31 cellular contexts compared by ENCODE assay signal in genomic region chr2:68074050-68074449, GRCh38. TPM values are rescaled to one million over a fixed set of nuclear protein-coding genes. Genes with fewer than 3 reads are reported as not detected.
DNase-seq lines count a peak whose midpoint lies in the region; ATAC-seq, FAIRE-seq and TF ChIP-seq lines count a peak whose summit lies in the region.
"Had no signal": no experiment of that assay in that cellular context is flagged by ENCODE, and none has a peak within 500 bp of the region (broad histone marks: within the 10 kb centered on the region; RNA-seq: fewer than 3 reads in every experiment).

No MANE protein-coding gene starts in this region.

- H2AFZ ChIP-seq in HepG2 (ENCODE audit: low read length): no peak overlapping the region
- no peak overlapping the region for H2AFZ ChIP-seq in K562 (ENCODE audit: low read depth, low read length)

- H3K9ac ChIP-seq in HepG2 (ENCODE audit: insufficient read depth, low read depth, low read length): no peak overlapping the region
- H3K9ac ChIP-seq in K562 (ENCODE audit: insufficient read depth in 1 of 2, low read depth in 2 of 2, low read length in 2 of 2): no peak overlapping the region
- H3K9ac ChIP-seq: BLaER1; BLaER1 treated with 17β-estradiol and CSF1 and Interleukin-3, amounts not matched to agents 10 nM and 100 nM had no signal

- no peaks in the 10 kb centered on the region for H3K79me2 ChIP-seq in HepG2 (ENCODE audit: insufficient read depth, low read length)
- H3K79me2 ChIP-seq in K562 (ENCODE audit: control insufficient read depth, insufficient read depth, low read length): no peaks in the 10 kb centered on the region

- intact Hi-C loops in HepG2 (cut with micrococcal nuclease; ENCODE audit: unreplicated experiment) (no loop called here), right lobe of liver (cut with DNase I) (no loop called here), K562 (cut with micrococcal nuclease) (no loop called here)

- no peaks in the 10 kb centered on the region for H3K27me3 ChIP-seq in HepG2 (ENCODE audit: control insufficient read depth in 1 of 2, insufficient read depth in 2 of 2, low read length in 2 of 2)
- H3K27me3 ChIP-seq in right lobe of liver: no peaks in the 10 kb centered on the region
- H3K27me3 ChIP-seq in K562 (ENCODE audit: control insufficient read depth in 2 of 2, insufficient read depth in 2 of 2, low read length in 2 of 2): no peaks in the 10 kb centered on the region
- H3K27me3 ChIP-seq: BE2C; BLaER1; BLaER1 treated with 17β-estradiol and CSF1 and Interleukin-3, amounts not matched to agents 10 nM and 100 nM had no signal

- H3K4me1 ChIP-seq in HepG2 (ENCODE audit: insufficient read depth, low read length) (no peaks in the 10 kb centered on the region), right lobe of liver (no peaks in the 10 kb centered on the region), K562 (replicated peaks in 1 of 2; ENCODE audit: control insufficient read depth in 2 of 2, insufficient read depth in 2 of 2, low read length in 2 of 2) (no peaks in the 10 kb centered on the region)
- H3K4me1 ChIP-seq: A549; BE2C; BLaER1; BLaER1 treated with 17β-estradiol and CSF1 and Interleukin-3, amounts not matched to agents 10 nM and 100 nM; Caco-2 had no signal

- POLR2A ChIA-PET in HepG2 (lab: Yijun Ruan, JAX): no interaction called here
- POLR2A ChIA-PET in K562 (lab: Yijun Ruan, JAX): interaction anchor here (1.4 to 2.5 kb wide), 2 partner anchors 10 to 11 kb away, joined by 4 to 10 read pairs; partner anchors contain the start of gene C1D

- H3K27ac ChIP-seq in HepG2 (ENCODE audit: extremely low read length, insufficient read depth, low read length) (no peak overlapping the region), right lobe of liver (no peak overlapping the region), K562 (ENCODE audit: extremely low read depth, low read depth, low read length) (no peak overlapping the region)
- H3K27ac ChIP-seq: 22Rv1; A549; BLaER1; BLaER1 treated with 17β-estradiol and CSF1 and Interleukin-3, amounts not matched to agents 10 nM and 100 nM; C4-2B had no signal

- CTCF ChIA-PET in HepG2 (lab: Yijun Ruan, JAX; ENCODE audit: low intra/inter-chr PET ratio, low total read pairs): no interaction called here
- CTCF ChIA-PET in K562 (lab: Yijun Ruan, JAX; ENCODE audit: low intra/inter-chr PET ratio): no interaction called here

- in situ Hi-C loops in HepG2 (cut with HindIII; ENCODE audit: extremely low pct_ligation_motif_present, low pct_unique_long_range_greater_than_20kb): no loop called here
- in situ Hi-C loops in K562 (cut with MboI): no loop called here

- H3K4me3 ChIP-seq in HepG2 (replicated peaks in 1 of 3; ENCODE audit: insufficient read depth in 1 of 3, low read depth in 2 of 3, low read length in 3 of 3) (no peak overlapping the region), right lobe of liver (no peak overlapping the region), K562 (no peak overlapping the region)
- H3K4me3 ChIP-seq: A549; BLaER1; BLaER1 treated with 17β-estradiol and CSF1 and Interleukin-3, amounts not matched to agents 10 nM and 100 nM had no signal

- DNase-seq in HepG2 (ENCODE audit: low spot score) (no peak), right lobe of liver (no peak), K562 (ENCODE audit: extremely low read depth in 1 of 4, low spot score in 3 of 4) (no peak)
- DNase-seq: 8988T; ACHN; AML-193; BE2C; C1 segment of cervical spinal cord; Caco-2; Calu3; CD4-positive, alpha-beta memory T cell; CD4-positive, alpha-beta T cell; CD4-positive, CD25-positive, alpha-beta regulatory T cell; CD8-positive, alpha-beta memory T cell; CD8-positive, alpha-beta T cell; COR-L47; DMS 273 treated with DMSO at 0.1 percent for 48 hours; DMS153; DMS53; DMS79; DMS79 treated with DMSO at 0.1 percent for 48 hours; DND-41; EL had no signal

- ATAC-seq in HepG2 (no peak), right lobe of liver (no peak), K562 (no peak), GM18519 (IDR thresholded peaks at IDR 0.05; ENCODE audit: low FRiP score, unreplicated experiment) (no peak)
- ATAC-seq: A549; CD8-positive, alpha-beta T cell had no signal

- no peak for TF ChIP-seq POLR2A in HepG2 (IDR thresholded peaks at IDR 0.05; ENCODE audit: insufficient read depth in 1 of 2, low read depth in 2 of 2, low read length in 2 of 2)
- TF ChIP-seq POLR2A in right lobe of liver (IDR thresholded peaks at IDR 0.05): no peak
- no peak for TF ChIP-seq POLR2A in K562 (conservative IDR thresholded peaks at IDR 0.05)

- H3K4me2 ChIP-seq in HepG2 (ENCODE audit: low read depth, low read length) (no peak overlapping the region), K562 (ENCODE audit: insufficient read depth, low read length) (no peak overlapping the region)
- H3K4me2 ChIP-seq: A549; BLaER1; BLaER1 treated with 17β-estradiol and CSF1 and Interleukin-3, amounts not matched to agents 10 nM and 100 nM had no signal

- H3K36me3 ChIP-seq in HepG2 (replicated peaks in 1 of 2; ENCODE audit: control insufficient read depth in 1 of 2, insufficient read depth in 2 of 2, low read length in 2 of 2) (no peaks in the 10 kb centered on the region), right lobe of liver (no peaks in the 10 kb centered on the region), K562 (ENCODE audit: control insufficient read depth, insufficient read depth, low read length) (no peaks in the 10 kb centered on the region)
- H3K36me3 ChIP-seq: BE2C; BLaER1; BLaER1 treated with 17β-estradiol and CSF1 and Interleukin-3, amounts not matched to agents 10 nM and 100 nM had no signal

- TF ChIP-seq CTCF in HepG2 (CRISPR knock-in tag; IDR thresholded peaks at IDR 0.05) (no peak), right lobe of liver (IDR thresholded peaks at IDR 0.05) (no peak), K562 (IDR thresholded peaks at IDR 0.05 in 2 of 3, conservative IDR thresholded peaks at IDR 0.05 in 1 of 3; ENCODE audit: insufficient read depth in 2 of 3, low read depth in 1 of 3, low read length in 3 of 3) (no peak)

- H4K20me1 ChIP-seq in HepG2 (ENCODE audit: insufficient read depth, low read length) (no peaks in the 10 kb centered on the region), K562 (replicated peaks; ENCODE audit: control insufficient read depth, insufficient read depth, low read length) (no peaks in the 10 kb centered on the region)
- H4K20me1 ChIP-seq: BLaER1; BLaER1 treated with 17β-estradiol and CSF1 and Interleukin-3, amounts not matched to agents 10 nM and 100 nM had no signal

- TF ChIP-seq EP300 in HepG2 (IDR thresholded peaks at IDR 0.05; ENCODE audit: low read depth in 2 of 2, low read length in 2 of 2): no peak
- TF ChIP-seq EP300 in HepG2 (CRISPR knock-in tag; IDR thresholded peaks at IDR 0.05; ENCODE audit: borderline replicate concordance): no peak
- TF ChIP-seq EP300 in K562 (IDR thresholded peaks at IDR 0.05; ENCODE audit: low read length): no peak

- FAIRE-seq in HepG2 (lab: Jason Lieb, UNC) (no peak), K562 (lab: Jason Lieb, UNC) (no peak)
- FAIRE-seq: A204.1, A549, D721Med had no signal

- H3K9me1 ChIP-seq in K562 (ENCODE audit: control insufficient read depth, insufficient read depth, low read length): no peaks in the 10 kb centered on the region

- 27% methylated on average over 6 of the region's 6 CpGs for WGBS in HepG2 (ENCODE audit: low lambda C conversion rate)
- WGBS in right lobe of liver (ENCODE audit: insufficient coverage, low coverage, low lambda C conversion rate, missing lambda C conversion rate): 74% methylated on average over 4 of the region's 6 CpGs
- 30% methylated on average over 6 of the region's 6 CpGs for WGBS in K562 (ENCODE audit: insufficient coverage, low coverage, missing lambda C conversion rate)

- BruUV-seq in HepG2 (replicated peaks; lab: Mats Ljungman, UMichigan): no TSS peak
- no TSS peak for BruUV-seq in K562 (replicated peaks; lab: Mats Ljungman, UMichigan)

- TF ChIP-seq RAD21 in HepG2 (CRISPR knock-in tag; IDR thresholded peaks at IDR 0.05) (no peak), K562 (CRISPR knock-in tag; conservative IDR thresholded peaks at IDR 0.05 in 1 of 2, IDR thresholded peaks at IDR 0.05 in 1 of 2) (no peak)

- H3K9me3 ChIP-seq in HepG2 (ENCODE audit: low read length) (no peaks in the 10 kb centered on the region), right lobe of liver (no peaks in the 10 kb centered on the region), K562 (replicated peaks; ENCODE audit: control insufficient read depth, insufficient read depth, low read depth, low read length) (no peaks in the 10 kb centered on the region; the same call in 1 of the 2 replicates)
- H3K9me3 ChIP-seq: BE2C, BLaER1 had no signal

RNA-seq across cellular contexts. Expression of gene C1D, which starts 11.2 kb away (rescaled TPM):
- total RNA-seq in HepG2 (2016; rRNA removed; fragmentation: Illumina TruSeq; extraction: Trizol) (42.5 and 43.5 TPM in 2 replicates), right lobe of liver (10 to 100 TPM in 5 of 6 experiments, 1 to 10 TPM in 1; 7.1 to 42.8 (median 15.0) TPM), K562 (2014; rRNA removed) (26.9 and 36.2 TPM in 2 replicates), K562 (2014; rRNA removed; fragmentation: Illumina TruSeq; extraction: Trizol) (60.4 and 76.1 TPM in 2 replicates), K562 (2015; rRNA removed; fragmentation: Illumina TruSeq; extraction: Trizol) (38.3 and 42.2 TPM in 2 replicates), K562 (2021) (21.3 and 33.2 TPM in 2 replicates)
- 9.7 and 11.2 TPM in 2 replicates for total RNA-seq in HepG2 (2016; cell fraction: cytosol; rRNA removed; fragmentation: Illumina TruSeq; extraction: Trizol; ENCODE audit: low read depth)
- 45.8 and 50.9 TPM in 2 replicates for total RNA-seq in HepG2 (2016; cell fraction: insoluble cytoplasmic fraction; rRNA removed; fragmentation: Illumina TruSeq; extraction: Trizol)
- total RNA-seq in HepG2 (2016; cell fraction: membrane; rRNA removed; fragmentation: Illumina TruSeq; extraction: Trizol): 18.5 and 22.1 TPM in 2 replicates
- total RNA-seq in HepG2 (2016; cell fraction: nucleus; rRNA removed; fragmentation: Illumina TruSeq; extraction: Trizol): 22.4 and 23.6 TPM in 2 replicates
- polyA plus RNA-seq in HepG2 (2011; rRNA removed) (23.5 and 38.1 TPM in 2 replicates), K562 (2011; rRNA removed) (25.5 and 55.1 TPM in 2 replicates), K562 (2014; fragmentation: Illumina TruSeq; extraction: Trizol) (59.2 and 73.2 TPM in 2 replicates), K562 (2014; fragmentation: Nextera tagmentation; extraction: Ambion mirVana) (100 to 1,000 TPM; 120 to 123 TPM), K562 (2014; rRNA removed) (55.3 and 56.5 TPM in 2 replicates)
- polyA plus RNA-seq in HepG2 (2011; cell fraction: cytosol; rRNA removed): 17.1 and 29.4 TPM in 2 replicates
- polyA plus RNA-seq in HepG2 (2011; cell fraction: nucleus; rRNA removed): 3.8 and 7.9 TPM in 2 replicates
- polyA plus RNA-seq in HepG2 (2012): 30.5 and 48.9 TPM in 2 replicates
- polyA plus RNA-seq in HepG2 (2016; cell fraction: cytosol; fragmentation: Illumina TruSeq; extraction: Trizol; ENCODE audit: low read depth): 11.3 and 12.3 TPM in 2 replicates
- 52.8 and 67.5 TPM in 2 replicates for polyA plus RNA-seq in HepG2 (2016; cell fraction: insoluble cytoplasmic fraction; fragmentation: Illumina TruSeq; extraction: Trizol; ENCODE audit: low read depth)
- 18.1 and 20.8 TPM in 2 replicates for polyA plus RNA-seq in HepG2 (2016; cell fraction: membrane; fragmentation: Illumina TruSeq; extraction: Trizol; ENCODE audit: low read depth)
- 45.7 and 46.7 TPM in 2 replicates for polyA plus RNA-seq in HepG2 (2016; cell fraction: nucleus; fragmentation: Illumina TruSeq; extraction: Trizol; ENCODE audit: insufficient read depth, low read depth)
- 1.5 and 2.8 TPM in 2 replicates for polyA minus RNA-seq in HepG2 (2011; rRNA and poly(A)+ RNA removed; ENCODE audit: low replicate concordance)
- 8.8 and 10.2 TPM in 2 replicates for polyA minus RNA-seq in HepG2 (2011; cell fraction: cytosol; rRNA and poly(A)+ RNA removed)
- polyA minus RNA-seq in HepG2 (2011; cell fraction: nucleus; rRNA and poly(A)+ RNA removed): 10.2 and 11.4 TPM in 2 replicates
- 4.2 and 16.8 TPM in 2 replicates for total RNA-seq in K562 (2011; cell fraction: chromatin; rRNA removed; ENCODE audit: low replicate concordance)
- 3.0 and 3.7 TPM in 2 replicates for total RNA-seq in K562 (2011; cell fraction: nucleolus; rRNA removed)
- 7.8 and 12.7 TPM in 2 replicates for total RNA-seq in K562 (2011; cell fraction: nucleoplasm; rRNA removed)
- 4.2 and 13.2 TPM in 2 replicates for polyA plus RNA-seq in K562 (2011; cell fraction: cytosol; rRNA removed)
- 4.5 and 5.1 TPM in 2 replicates for polyA plus RNA-seq in K562 (2011; cell fraction: nucleus; rRNA removed)
- polyA plus RNA-seq in K562 (2012): 35.3 and 40.0 TPM in 2 replicates
- 14.4 and 24.5 TPM in 2 replicates for polyA minus RNA-seq in K562 (2011; rRNA and poly(A)+ RNA removed)
- polyA minus RNA-seq in K562 (2011; cell fraction: cytosol; rRNA and poly(A)+ RNA removed): 2.6 and 5.3 TPM in 2 replicates
- polyA minus RNA-seq in K562 (2011; cell fraction: nucleus; rRNA and poly(A)+ RNA removed): 3.6 and 6.4 TPM in 2 replicates

Comparison
In these comparisons a context has a peak if more than half of its experiments do, and no peak if none do; other contexts are left out.
1. Of the 241 proteins assayed by ChIP-seq in both HepG2 and K562: peak only in HepG2: none; only in K562: none; in both: ZNF431; in neither: 240.